ENCODE assay signal across 8 cellular contexts in genomic region chr4:931194-931959, GRCh38. TPM values are rescaled to one million over a fixed set of nuclear protein-coding genes. Genes with fewer than 3 reads are reported as not detected.
A peak's percentile ranks its signal among the peaks of the same experiment; 100 is the strongest.
DNase-seq lines count a peak whose midpoint lies in the region; ATAC-seq and TF ChIP-seq lines count a peak whose summit lies in the region.

No MANE protein-coding gene starts in this region.

- no peaks in the 10 kb centered on the region for H3K27me3 Mint-ChIP-seq in nephron (ENCODE audit: low read depth)

- H3K9me3 Mint-ChIP-seq in nephron: no peaks in the 10 kb centered on the region

- DNase-seq in ELR (ENCODE audit: low read depth) (peak; percentile 86), T-helper 9 cell (peak; percentile 15), GM19238 (ENCODE audit: insufficient read length, low spot score) (no peak), UCSD-AML1 (lab: John Stamatoyannopoulos, UW; ENCODE audit: unreplicated experiment) (no peak), NCI-H69 (lab: John Stamatoyannopoulos, UW) (no peak)

- ATAC-seq in HG02798 (IDR thresholded peaks at IDR 0.05; ENCODE audit: poor library complexity, unreplicated experiment) (peak; percentile 3), esophagus mucosa (peak; percentile 26)

- H3K36me3 Mint-ChIP-seq in nephron (ENCODE audit: low read depth): no peaks in the 10 kb centered on the region

- TF ChIP-seq CTCF in nephron (IDR thresholded peaks at IDR 0.05; ENCODE audit: unreplicated experiment in 3 of 3): no peak

- H3K4me1 Mint-ChIP-seq in nephron: peaks cover 22% of the 10 kb centered on the region

- peak overlapping the region; percentile 76 to 90 (median 78) for H3K27ac Mint-ChIP-seq in nephron

- peak overlapping the region; percentile 95 to 98 (median 96) for H3K4me3 Mint-ChIP-seq in nephron

RNA-seq across cellular contexts. Expression of gene GAK, which starts 0.7 kb away (rescaled TPM):
- 69.1 TPM for total RNA-seq in esophagus mucosa

RNA-seq across cellular contexts. Expression of gene TMEM175, which starts 0.9 kb away (rescaled TPM):
- total RNA-seq in esophagus mucosa: 11.2 TPM

RNA-seq across cellular contexts. Expression of gene DGKQ, which starts 42.0 kb away (rescaled TPM):
- total RNA-seq in esophagus mucosa: 12.0 TPM

RNA-seq across cellular contexts. Expression of gene IDUA, which starts 55.5 kb away (rescaled TPM):
- 8.8 TPM for total RNA-seq in esophagus mucosa

Comparison
In these comparisons a context has a peak if more than half of its experiments do, and no peak if none do; other contexts are left out.
1. DNase-seq: peak in ELR (single experiment) and T-helper 9 cell (single experiment); none in GM19238 (single experiment), UCSD-AML1 (single experiment) and NCI-H69 (single experiment).